In genomic region chr4:141815646-141816045, GRCh38 we compare ENCODE assay signal across 35 cellular contexts.
"Had no signal": no experiment of that assay in that cellular context is flagged by ENCODE, and none has a peak within 500 bp of the region (broad histone marks: within the 10 kb centered on the region; RNA-seq: fewer than 3 reads in every experiment).

No MANE protein-coding gene starts in this region.

- H3K27me3 ChIP-seq: brain microvascular endothelial cell had no signal

- H3K9me3 Mint-ChIP-seq: activated CD4-positive, alpha-beta T cell treated with anti-CD3 and anti-CD28 coated beads, Interleukin-2, amount 10 ng/mL, durations not matched to agents 24 days and 14 days; activated naive CD8-positive, alpha-beta T cell treated with anti-CD3 and anti-CD28 coated beads for 36 hours had no signal

- ATAC-seq: activated CD8-positive, alpha-beta memory T cell treated with anti-CD3 and anti-CD28 coated beads, Interleukin-2, amount 10 ng/mL, durations not matched to agents 7 days and 5 days; activated T-cell treated with anti-CD3 and anti-CD28 coated beads, Interleukin-2, amount 50 U/mL, for 72 hours; activated T-helper 17 cell treated with anti-CD3 and anti-CD28 coated beads, Interleukin-2, amount 50 U/mL, for 72 hours; K562; Right ventricle myocardium inferior had no signal

- H3K36me3 Mint-ChIP-seq: activated CD8-positive, alpha-beta memory T cell treated with anti-CD3 and anti-CD28 coated beads, Interleukin-2, amount 10 ng/mL, durations not matched to agents 7 days and 5 days; activated naive CD8-positive, alpha-beta T cell treated with anti-CD3 and anti-CD28 coated beads for 36 hours had no signal

- H3K4me1 Mint-ChIP-seq: activated CD4-positive, alpha-beta T cell treated with anti-CD3 and anti-CD28 coated beads, Interleukin-2, amount 10 ng/mL, durations not matched to agents 24 days and 14 days; activated CD8-positive, alpha-beta memory T cell treated with anti-CD3 and anti-CD28 coated beads, Interleukin-2, amount 10 ng/mL, durations not matched to agents 7 days and 5 days; activated naive CD8-positive, alpha-beta T cell treated with anti-CD3 and anti-CD28 coated beads for 36 hours; activated T-helper 17 cell treated with anti-CD3 and anti-CD28 coated beads, Interleukin-2, amount 50 U/mL, for 72 hours had no signal

- DNase-seq: activated CD4-positive, alpha-beta T cell treated with anti-CD3 and anti-CD28 coated beads, Interleukin-2, amount 10 ng/mL, durations not matched to agents 24 days and 14 days; activated CD4-positive, alpha-beta T cell treated with anti-CD3 and anti-CD28 coated beads, Interleukin-2, amount 50 U/mL, for 4 hours; activated CD8-positive, alpha-beta memory T cell treated with anti-CD3 and anti-CD28 coated beads, Interleukin-2, amount 10 ng/mL, durations not matched to agents 7 days and 5 days; activated effector memory CD4-positive, alpha-beta T cell treated with anti-CD3 and anti-CD28 coated beads, Interleukin-2, amount 50 U/mL, for 16 hours; activated naive CD4-positive, alpha-beta T cell; activated naive CD4-positive, alpha-beta T cell treated with anti-CD3 and anti-CD28 coated beads, Interleukin-2, amount 50 U/mL, for 16 hours; activated naive CD8-positive, alpha-beta T cell treated with anti-CD3 and anti-CD28 coated beads for 36 hours; activated T-cell treated with anti-CD3 and anti-CD28 coated beads, Interleukin-2, amount 50 U/mL, for 1 hour; activated T-cell treated with anti-CD3 and anti-CD28 coated beads, Interleukin-2, amount 50 U/mL, for 72 hours; amniotic stem cell; aorta; brain microvascular endothelial cell; central memory CD4-positive, alpha-beta T cell; NCI-H1092 treated with DMSO at 0.1 percent for 48 hours; NCI-H1417; NCI-H146; NCI-H187; NCI-H2029 treated with DMSO at 0.1 percent for 48 hours; NCI-H2171 treated with DMSO at 0.1 percent for 48 hours; NCI-H2227 treated with DMSO at 0.1 percent for 48 hours; NCI-H446; NCI-H510A treated with DMSO at 0.1 percent for 48 hours; NCI-H69; NK-92 treated with Interleukin-12 subunit alpha and Interleukin-12 subunit beta, amount 100 ng/mL, for 24 hours; PC-9; SIG-M5; SW 1271; T-helper 1 cell; T-helper 2 cell; T-helper 9 cell had no signal

- H3K4me3 ChIP-seq: K562, PC-9 had no signal

- H3K27ac Mint-ChIP-seq: activated CD4-positive, alpha-beta T cell treated with anti-CD3 and anti-CD28 coated beads, Interleukin-2, amount 10 ng/mL, durations not matched to agents 24 days and 14 days; activated CD8-positive, alpha-beta memory T cell treated with anti-CD3 and anti-CD28 coated beads, Interleukin-2, amount 10 ng/mL, durations not matched to agents 7 days and 5 days; activated naive CD8-positive, alpha-beta T cell treated with anti-CD3 and anti-CD28 coated beads for 36 hours; activated T-cell treated with anti-CD3 and anti-CD28 coated beads, Interleukin-2, amount 50 U/mL, for 72 hours; activated T-helper 17 cell treated with anti-CD3 and anti-CD28 coated beads, Interleukin-2, amount 50 U/mL, for 72 hours had no signal

- H3K27ac ChIP-seq: brain microvascular endothelial cell, PC-9, RWPE1, VCaP had no signal

- H3K4me3 Mint-ChIP-seq: activated CD4-positive, alpha-beta T cell treated with anti-CD3 and anti-CD28 coated beads, Interleukin-2, amount 10 ng/mL, durations not matched to agents 24 days and 14 days; activated CD8-positive, alpha-beta memory T cell treated with anti-CD3 and anti-CD28 coated beads, Interleukin-2, amount 10 ng/mL, durations not matched to agents 7 days and 5 days; activated naive CD8-positive, alpha-beta T cell treated with anti-CD3 and anti-CD28 coated beads for 36 hours; activated T-cell treated with anti-CD3 and anti-CD28 coated beads, Interleukin-2, amount 50 U/mL, for 72 hours; activated T-helper 17 cell treated with anti-CD3 and anti-CD28 coated beads, Interleukin-2, amount 50 U/mL, for 72 hours had no signal
